ENCODE assay signal across 8 cellular contexts in the genomic region with DNA sequence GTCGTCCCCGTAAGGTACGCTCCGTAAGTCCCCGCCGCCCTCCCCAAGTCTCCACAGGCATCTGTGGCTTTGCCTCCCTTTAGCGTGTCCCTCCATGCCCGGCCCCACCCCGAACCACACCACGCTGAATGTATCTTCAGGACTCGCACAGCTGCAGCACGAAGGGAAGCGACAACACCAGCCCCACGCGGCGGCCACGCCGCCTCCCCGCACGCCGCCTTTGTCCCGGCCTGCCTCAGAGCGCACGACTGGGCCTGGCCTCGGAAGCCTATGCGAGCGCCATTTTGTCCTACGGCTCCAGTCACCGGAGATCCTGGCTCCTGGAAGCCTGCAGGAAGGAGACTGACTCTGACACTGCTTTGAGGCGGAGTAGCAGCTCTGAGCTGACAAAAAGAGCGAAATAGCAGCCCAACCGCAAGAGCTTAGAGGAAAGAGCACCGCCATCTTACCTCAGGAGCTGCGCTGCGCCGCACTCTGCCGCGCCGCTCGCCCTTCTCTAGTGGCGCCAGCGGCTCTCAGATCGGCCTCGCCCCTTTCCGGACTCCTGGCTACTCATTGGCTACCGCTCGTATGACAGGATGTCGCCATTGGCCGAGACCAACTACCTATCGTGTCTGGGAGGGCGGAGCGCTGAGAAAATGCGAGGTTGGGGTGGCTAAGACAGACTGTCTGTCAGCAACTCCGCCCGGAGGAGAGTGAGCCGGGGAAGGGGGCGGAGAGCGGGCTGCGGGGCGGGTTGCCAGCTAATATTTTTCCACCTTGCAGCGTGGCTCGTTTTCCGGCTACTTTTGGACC. TPM values are rescaled to one million over a fixed set of nuclear protein-coding genes. Genes with fewer than 3 reads are reported as not detected.
DNase-seq lines count a peak whose midpoint lies in the region; ATAC-seq and TF ChIP-seq lines count a peak whose summit lies in the region.

A gene with protein sequence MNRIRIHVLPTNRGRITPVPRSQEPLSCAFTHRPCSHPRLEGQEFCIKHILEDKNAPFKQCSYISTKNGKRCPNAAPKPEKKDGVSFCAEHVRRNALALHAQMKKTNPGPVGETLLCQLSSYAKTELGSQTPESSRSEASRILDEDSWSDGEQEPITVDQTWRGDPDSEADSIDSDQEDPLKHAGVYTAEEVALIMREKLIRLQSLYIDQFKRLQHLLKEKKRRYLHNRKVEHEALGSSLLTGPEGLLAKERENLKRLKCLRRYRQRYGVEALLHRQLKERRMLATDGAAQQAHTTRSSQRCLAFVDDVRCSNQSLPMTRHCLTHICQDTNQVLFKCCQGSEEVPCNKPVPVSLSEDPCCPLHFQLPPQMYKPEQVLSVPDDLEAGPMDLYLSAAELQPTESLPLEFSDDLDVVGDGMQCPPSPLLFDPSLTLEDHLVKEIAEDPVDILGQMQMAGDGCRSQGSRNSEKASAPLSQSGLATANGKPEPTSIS (minus strand): TSS at position 501 of the 795 bp plus-strand sequence. CDS start 606 bp downstream, outside the sequence.

- no peak for TF ChIP-seq CTCF in KMS-11 (conservative IDR thresholded peaks at IDR 0.05; ENCODE audit: low read depth, low read length)
- peak in 2 of 6 experiments; percentile 12 to 16 for TF ChIP-seq CTCF in Peyer's patch (IDR thresholded peaks at IDR 0.05)

- ATAC-seq in GM21737 (IDR thresholded peaks at IDR 0.05; ENCODE audit: unreplicated experiment), result peak; percentile 97

- H3K4me2 ChIP-seq in KMS-11, result peak within 1 kb of the TSS; percentile 74

- TF ChIP-seq POLR2A in Peyer's patch (IDR thresholded peaks at IDR 0.05), result peak; percentile 99

- H3K4me3 ChIP-seq in KMS-11 (IDR thresholded peaks at IDR 0.05; ENCODE audit: insufficient read depth, low read depth, low read length) (no peak within 1 kb of the TSS), Peyer's patch (peak within 1 kb of the TSS; percentile 66 to 98 (median 96)), esophagus (ENCODE audit: low read depth in 1 of 2, low read length in 2 of 2) (peak within 1 kb of the TSS; percentile 80 to 88), muscle layer of colon (ENCODE audit: low read depth in 1 of 2, low read length in 2 of 2) (peak within 1 kb of the TSS; percentile 78)

- H3K79me2 ChIP-seq in KMS-11 (ENCODE audit: insufficient read depth, low read depth), result peaks cover 52% of the 10 kb centered on the region

- peak within 1 kb of the TSS; percentile 96 for H3K9ac ChIP-seq in KMS-11
- H3K9ac ChIP-seq in muscle layer of colon (ENCODE audit: low read length), result peak within 1 kb of the TSS; percentile 84

- H3K27me3 ChIP-seq in KMS-11 (ENCODE audit: insufficient read depth, low read depth) (no peaks in the 10 kb centered on the region), Peyer's patch (no peaks in the 10 kb centered on the region), esophagus (ENCODE audit: control insufficient read depth in 1 of 2, insufficient read depth in 2 of 2, low read length in 2 of 2) (no peaks in the 10 kb centered on the region), muscle layer of colon (ENCODE audit: control insufficient read depth in 1 of 2, insufficient read depth in 2 of 2, low read length in 2 of 2) (no peaks in the 10 kb centered on the region)

- H3K4me1 ChIP-seq in KMS-11 (ENCODE audit: low read depth, poor library complexity, severe bottlenecking) (peaks cover 42% of the 10 kb centered on the region), Peyer's patch (peaks cover 0 to 33% (median 9%) of the 10 kb centered on the region in 4 donors), esophagus (ENCODE audit: control insufficient read depth in 2 of 2, insufficient read depth in 2 of 2, low read length in 1 of 2) (peaks cover 2 to 5% of the 10 kb centered on the region in 2 donors), muscle layer of colon (ENCODE audit: insufficient read depth, low read length) (peaks cover 39% of the 10 kb centered on the region)

- H3K27ac ChIP-seq in KMS-11 (peak within 1 kb of the TSS; percentile 89), Peyer's patch (peak within 1 kb of the TSS; percentile 91 to 94 (median 92)), esophagus (ENCODE audit: low read depth in 2 of 2, low read length in 1 of 2) (peak within 1 kb of the TSS; percentile 91 to 95), muscle layer of colon (ENCODE audit: low read depth, low read length) (peak within 1 kb of the TSS; percentile 92)

- peaks cover 23% of the 10 kb centered on the region; the same call in 1 of the 2 replicates for H3K36me3 ChIP-seq in KMS-11 (ENCODE audit: insufficient read depth)
- peaks cover 0 to 24% (median 0%) of the 10 kb centered on the region in 3 donors for H3K36me3 ChIP-seq in Peyer's patch
- peaks cover 0 to 5% of the 10 kb centered on the region in 2 donors for H3K36me3 ChIP-seq in esophagus (ENCODE audit: control insufficient read depth in 2 of 2, insufficient read depth in 2 of 2, low read length in 1 of 2)
- peaks cover 22% of the 10 kb centered on the region for H3K36me3 ChIP-seq in muscle layer of colon (ENCODE audit: insufficient read depth, low read length)

- peak; percentile 100 for DNase-seq in DMS53 treated with DMSO at 0.1 percent for 48 hours (lab: John Stamatoyannopoulos, UW; ENCODE audit: unreplicated experiment)
- DNase-seq in Peyer's patch, result peak; percentile 97 to 99 (median 98)
- DNase-seq in activated T-cell treated with anti-CD3 and anti-CD28 coated beads, Interleukin-2, amount 50 U/mL, for 48 hours, result peak; percentile 97 to 98
- DNase-seq in stimulated activated CD8-positive, alpha-beta memory T cell treated with anti-CD3 and anti-CD28 coated beads, Interleukin-7, amount 100 ng/mL, for 24 hours (ENCODE audit: low read depth), result peak; percentile 92

- H2AFZ ChIP-seq in KMS-11 (ENCODE audit: low read depth), result peak within 1 kb of the TSS; percentile 81

- H3K9me3 ChIP-seq in Peyer's patch (no peaks in the 10 kb centered on the region), esophagus (ENCODE audit: control insufficient read depth in 2 of 2, insufficient read depth in 1 of 2, low read depth in 1 of 2, low read length in 1 of 2) (no peaks in the 10 kb centered on the region), muscle layer of colon (ENCODE audit: low read length) (no peaks in the 10 kb centered on the region)

- 0% methylated on average over 62 to 63 of the region's 63 CpGs for WGBS in esophagus, 2 donors

- H4K20me1 ChIP-seq in KMS-11 (ENCODE audit: insufficient read depth), result peaks cover 16% of the 10 kb centered on the region

RNA-seq across cellular contexts. Expression of the gene that starts here (rescaled TPM):
- total RNA-seq in Peyer's patch, result 100 to 1,000 TPM in 1 of 4 donors, 10 to 100 TPM in 3; 14.4 to 106 (median 49.9) TPM
- polyA plus RNA-seq in esophagus, result 10 to 100 TPM; 19.1 to 21.5 TPM
